In the genomic region with DNA sequence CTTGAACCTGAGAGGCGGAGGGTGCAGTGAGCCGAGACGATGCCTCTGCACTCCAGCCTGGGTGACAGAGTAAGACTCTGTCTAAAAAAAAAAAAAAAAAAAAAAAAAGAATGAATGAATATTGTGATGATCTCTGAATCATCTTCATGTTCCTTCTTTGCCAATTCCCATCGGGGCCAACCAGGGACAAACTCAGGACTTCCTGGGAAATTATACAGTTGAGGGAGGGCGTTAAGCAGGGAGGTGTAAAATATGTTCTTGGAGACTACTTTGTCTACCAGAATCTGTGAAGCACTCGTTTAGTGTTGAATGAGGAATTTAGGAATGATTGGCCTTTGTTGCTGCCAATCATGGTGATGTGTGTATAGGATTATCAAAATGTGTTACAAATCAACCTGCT, we compare ENCODE assay signal across 20 cellular contexts.
"Had no signal": no experiment of that assay in that cellular context is flagged by ENCODE, and none has a peak within 500 bp of the region (broad histone marks: within the 10 kb centered on the region; RNA-seq: fewer than 3 reads in every experiment).

No MANE protein-coding gene starts in this region.

- H3K4me1 ChIP-seq: lower lobe of right lung, uterus had no signal

- H3K36me3 ChIP-seq: gastroesophageal sphincter, left ventricle myocardium inferior, lower lobe of right lung, ovary, right atrium auricular region, sigmoid colon, suprapubic skin, tibial artery, upper lobe of left lung, uterus had no signal

- H3K27ac ChIP-seq: dorsolateral prefrontal cortex, gastroesophageal sphincter, left ventricle myocardium inferior, lower lobe of right lung, ovary, right atrium auricular region, sigmoid colon, suprapubic skin, tibial artery, upper lobe of left lung, uterus had no signal

- H3K27me3 ChIP-seq: dorsolateral prefrontal cortex, gastroesophageal sphincter, ovary, right atrium auricular region, sigmoid colon, suprapubic skin, tibial artery, upper lobe of left lung, uterus had no signal

- ATAC-seq: esophagus mucosa; gastroesophageal sphincter; lower lobe of right lung; natural killer cell; stimulated activated naive CD8-positive, alpha-beta T cell treated with anti-CD3 and anti-CD28 coated beads, Interleukin-15, Interleukin-2, amounts not matched to agents 100 U/mL and 50 U/mL, for 24 hours had no signal

- DNase-seq: cortex of kidney; dorsolateral prefrontal cortex; effector memory CD4-positive, alpha-beta T cell; glutamatergic neuron; islet precursor cell; left ventricle myocardium inferior; lower lobe of right lung; natural killer cell; ovary; sigmoid colon; small intestine; stimulated activated CD4-positive, alpha-beta T cell treated with anti-CD3 and anti-CD28 coated beads, Interleukin-12 subunit alpha, Interleukin-12 subunit beta, amount 100 ng/mL, for 4 hours; stimulated activated naive CD8-positive, alpha-beta T cell treated with anti-CD3 and anti-CD28 coated beads, Interleukin-15, Interleukin-2, amounts not matched to agents 100 U/mL and 50 U/mL, for 24 hours; tibial artery; upper lobe of left lung; uterus had no signal

- H3K4me3 ChIP-seq: dorsolateral prefrontal cortex, gastroesophageal sphincter, left ventricle myocardium inferior, lower lobe of right lung, ovary, right atrium auricular region, sigmoid colon, suprapubic skin, tibial artery, upper lobe of left lung, uterus had no signal

- H3K9me3 ChIP-seq: gastroesophageal sphincter, left ventricle myocardium inferior, lower lobe of right lung, ovary, right atrium auricular region, sigmoid colon, suprapubic skin, tibial artery, upper lobe of left lung, uterus had no signal
